In the genomic region with DNA sequence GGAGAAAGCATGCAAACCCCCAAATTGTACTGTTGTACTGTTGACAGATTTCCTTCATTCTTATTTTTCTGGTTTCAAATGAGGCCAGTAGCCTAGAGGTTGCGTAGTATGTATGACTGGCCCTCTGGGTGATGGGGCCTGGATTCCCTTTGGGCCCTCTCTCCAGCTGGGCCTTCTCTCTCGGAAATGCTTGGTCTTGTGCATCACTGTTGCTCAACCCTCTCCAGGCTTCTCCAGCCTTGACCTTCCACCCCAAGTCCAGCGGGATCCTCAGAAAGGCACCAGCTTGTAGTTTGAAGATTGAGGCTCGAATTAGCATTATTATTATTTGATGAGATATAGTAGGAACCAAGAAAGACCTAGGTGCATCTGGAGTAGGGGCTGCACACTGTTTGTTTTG, we compare ENCODE assay signal across 14 cellular contexts.
DNase-seq lines count a peak whose midpoint lies in the region; ATAC-seq, FAIRE-seq and TF ChIP-seq lines count a peak whose summit lies in the region.
"Had no signal": no experiment of that assay in that cellular context is flagged by ENCODE, and none has a peak within 500 bp of the region (broad histone marks: within the 10 kb centered on the region; RNA-seq: fewer than 3 reads in every experiment).

No MANE protein-coding gene starts in this region.

- H3K4me1 ChIP-seq in GM23248 (ENCODE audit: insufficient read depth), result 0 out of 2 replicates have a peak, but pooled peaks cover 11% of the 10 kb centered on the region
- peaks cover 2 to 7% of the 10 kb centered on the region in 2 donors for H3K4me1 ChIP-seq in kidney (ENCODE audit: control insufficient read depth in 1 of 2, insufficient read depth in 1 of 2, low read depth in 1 of 2, low read length in 2 of 2)
- H3K4me1 ChIP-seq in stomach, result peaks cover 0 to 28% (median 12%) of the 10 kb centered on the region in 4 donors

- no peak overlapping the region for H2AFZ ChIP-seq in GM23248

- no peaks in the 10 kb centered on the region for H3K9me3 ChIP-seq in GM23248 (ENCODE audit: low read depth)
- no peaks in the 10 kb centered on the region for H3K9me3 ChIP-seq in kidney (ENCODE audit: control insufficient read depth in 1 of 2, low read length in 2 of 2)
- H3K9me3 ChIP-seq in stomach, result no peaks in the 10 kb centered on the region

- 74 to 79% methylated on average over 4 of the region's 4 CpGs for WGBS in GM23248 (ENCODE audit: low coverage in 1 of 2, low lambda C conversion rate in 2 of 2, missing lambda C conversion rate in 2 of 2), 2 experiments
- 76 to 89% (median 82%) methylated on average over 4 of the region's 4 CpGs for WGBS in stomach, 5 donors

- FAIRE-seq in kidney (lab: Jason Lieb, UNC), result no peak
- FAIRE-seq: D721Med, H54, islet of Langerhans had no signal

- DNase-seq in GM23248 (peak; percentile 54), fibroblast of gingiva (ENCODE audit: low read depth) (peak; percentile 89), kidney (peak; percentile 88), stomach (no peak), NCI-H510A treated with DMSO at 0.1 percent for 48 hours (lab: John Stamatoyannopoulos, UW) (no peak), KBM-7 (no peak)
- no peak for DNase-seq in stimulated activated CD4-positive, alpha-beta T cell treated with anti-CD3 and anti-CD28 coated beads, Interleukin-12 subunit alpha, Interleukin-12 subunit beta, amount 100 ng/mL, for 4 hours
- DNase-seq: activated CD4-positive, alpha-beta T cell treated with anti-CD3 and anti-CD28 coated beads, Interleukin-2, amount 50 U/mL, for 4 hours; activated T-cell treated with anti-CD3 and anti-CD28 coated beads, Interleukin-2, amount 50 U/mL, for 48 hours; NCI-H1048 had no signal

- H3K27ac ChIP-seq in GM23248 (peak overlapping the region; percentile 46), kidney (ENCODE audit: low read depth in 2 of 2, low read length in 2 of 2) (no peak overlapping the region), stomach (peak overlapping the region in 4 of 5 donors; percentile 34 to 65 (median 49))

- H3K9ac ChIP-seq in GM23248 (no peak overlapping the region), kidney (ENCODE audit: low read length in 2 of 2) (no peak overlapping the region)

- intact Hi-C loops in kidney (cut with DNase I), result no loop called here
- intact Hi-C loops in stomach (cut with DNase I; ENCODE audit: low total_unique reads), result no loop called here

- no peak overlapping the region for H3K4me2 ChIP-seq in GM23248 (ENCODE audit: unreplicated experiment)

- no peaks in the 10 kb centered on the region for H3K9me2 ChIP-seq in GM23248 (ENCODE audit: insufficient read depth)

- no peak for ATAC-seq in GM21390 (IDR thresholded peaks at IDR 0.05; ENCODE audit: unreplicated experiment)

- no peak for TF ChIP-seq POLR2A in stomach (IDR thresholded peaks at IDR 0.05)

- TF ChIP-seq EP300 in stomach (IDR thresholded peaks at IDR 0.05), result no peak

- H3K79me2 ChIP-seq in GM23248 (ENCODE audit: insufficient read depth), result no peaks in the 10 kb centered on the region

- H3K4me3 ChIP-seq in GM23248 (no peak overlapping the region), kidney (ENCODE audit: low read length in 2 of 2) (no peak overlapping the region), stomach (no peak overlapping the region)

- no peaks in the 10 kb centered on the region for H3K27me3 ChIP-seq in GM23248 (replicated peaks; ENCODE audit: insufficient read depth)
- no peaks in the 10 kb centered on the region for H3K27me3 ChIP-seq in stomach

- no peaks in the 10 kb centered on the region for H3K36me3 ChIP-seq in GM23248 (ENCODE audit: low read depth)
- no peaks in the 10 kb centered on the region for H3K36me3 ChIP-seq in kidney (ENCODE audit: control insufficient read depth in 1 of 2, insufficient read depth in 2 of 2, low read length in 2 of 2)
- H3K36me3 ChIP-seq in stomach, result no peaks in the 10 kb centered on the region

- no peak for TF ChIP-seq CTCF in kidney (IDR thresholded peaks at IDR 0.05; ENCODE audit: borderline replicate concordance, extremely low read depth, insufficient read depth)
- TF ChIP-seq CTCF in stomach (IDR thresholded peaks at IDR 0.05), result no peak

- no peaks in the 10 kb centered on the region for H4K20me1 ChIP-seq in GM23248 (ENCODE audit: insufficient read depth)

- no peaks in the 10 kb centered on the region for H3F3A ChIP-seq in GM23248 (ENCODE audit: insufficient read depth)

- in situ Hi-C loops in GM23248 (cut with MboI), result no loop called here
- in situ Hi-C loops in KBM-7 (cut with MboI; ENCODE audit: low pct_unique_long_range_greater_than_20kb, low sequenced_read_pairs), result no loop called here

Comparison
In these comparisons a context has a peak if more than half of its experiments do, and no peak if none do; other contexts are left out.
1. DNase-seq: peak in GM23248 (single experiment), fibroblast of gingiva (single experiment) and kidney (single experiment); none in stomach (single experiment), NCI-H510A treated with DMSO at 0.1 percent for 48 hours (single experiment), KBM-7 (single experiment) and stimulated activated CD4-positive, alpha-beta T cell treated with anti-CD3 and anti-CD28 coated beads, Interleukin-12 subunit alpha, Interleukin-12 subunit beta, amount 100 ng/mL, for 4 hours (single experiment).
2. H3K27ac ChIP-seq: peak in GM23248 (single experiment) and stomach (4 of 5); none in kidney (0 of 2).